8 cellular contexts compared by ENCODE assay signal in the genomic region with DNA sequence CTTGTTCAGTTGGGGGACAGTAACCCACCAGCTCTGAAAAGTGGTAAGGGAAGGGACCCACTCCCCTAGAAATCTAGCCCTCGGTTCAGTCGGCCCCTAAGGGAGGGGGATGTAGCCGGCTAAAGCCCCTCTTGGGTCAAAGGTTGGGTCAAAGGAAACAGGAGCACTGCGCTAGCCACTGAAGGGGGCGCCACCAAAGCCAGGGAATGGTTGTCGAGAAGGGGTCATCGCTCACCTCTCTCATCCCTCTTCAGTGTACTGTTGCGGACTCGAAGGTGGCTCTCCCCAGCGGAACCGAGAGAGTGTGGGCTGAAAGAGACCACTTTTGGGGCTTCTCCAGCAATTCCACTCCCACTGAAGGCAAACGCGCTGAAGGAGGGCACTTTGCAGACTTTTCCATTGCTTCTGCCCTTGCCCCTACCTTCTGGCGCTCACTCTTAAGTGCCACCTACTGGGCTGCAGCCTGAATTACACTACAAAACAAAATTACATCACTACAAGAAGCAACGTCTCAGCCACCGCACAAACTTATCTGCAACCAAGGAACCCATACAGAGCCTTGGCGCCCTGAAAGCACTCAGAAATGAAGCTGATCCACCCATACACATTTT.
DNase-seq lines count a peak whose midpoint lies in the region; FAIRE-seq and TF ChIP-seq lines count a peak whose summit lies in the region.

No MANE protein-coding gene starts in this region.

- H3K27ac ChIP-seq in AG04450 (ENCODE audit: low read depth, low read length): no peak overlapping the region

- CTCF ChIA-PET in AG04450 (lab: Charles Lee): interaction anchor here (0.6 to 2.2 kb wide), 16 partner anchors 8 to 309 kb away, joined by 3 to 15 read pairs (median 4); no protein-coding TSS in a partner anchor

- POLR2A ChIA-PET in AG04450 (lab: Yijun Ruan, JAX): no interaction called here

- DNase-seq in AG04450 (ENCODE audit: low read depth, low spot score) (no peak), Kasumi-1 (lab: John Stamatoyannopoulos, UW) (peak; percentile 42 to 52), epithelial cell of proximal tubule (ENCODE audit: low read depth) (no peak), DMS153 (lab: John Stamatoyannopoulos, UW) (no peak), HTR-8/SVneo (ENCODE audit: insufficient read length, low spot score) (no peak), DMS153 treated with DMSO at 0.1 percent for 48 hours (lab: John Stamatoyannopoulos, UW; ENCODE audit: unreplicated experiment) (no peak), hypothalamus (lab: John Stamatoyannopoulos, UW) (no peak)

- no peaks in the 10 kb centered on the region for H3K9me3 ChIP-seq in AG04450 (ENCODE audit: control insufficient read depth, insufficient read depth, low read length)

- peaks cover 2% of the 10 kb centered on the region for H3K27me3 ChIP-seq in AG04450 (ENCODE audit: control insufficient read depth, insufficient read depth, low read length)

- no peak overlapping the region for H3K4me3 ChIP-seq in AG04450 (ENCODE audit: low read depth, low read length)
- no peak overlapping the region for H3K4me3 ChIP-seq in epithelial cell of proximal tubule (ENCODE audit: low read depth, low read length)

- peak; percentile 66 for TF ChIP-seq CTCF in AG04450 (IDR thresholded peaks at IDR 0.05; ENCODE audit: low read depth, low read length)
- peak; percentile 65 for TF ChIP-seq CTCF in GM12874 (IDR thresholded peaks at IDR 0.05; ENCODE audit: insufficient read depth, low read depth, low read length)
- TF ChIP-seq CTCF in epithelial cell of proximal tubule (conservative IDR thresholded peaks at IDR 0.05; ENCODE audit: low read depth, low read length): peak; percentile 58

- no peak for FAIRE-seq in HTR-8/SVneo (lab: Jason Lieb, UNC)

Comparison
In these comparisons a context has a peak if more than half of its experiments do, and no peak if none do; other contexts are left out.
1. DNase-seq: peak in Kasumi-1 (2 of 2); none in AG04450 (single experiment), epithelial cell of proximal tubule (single experiment), DMS153 (single experiment), HTR-8/SVneo (single experiment), DMS153 treated with DMSO at 0.1 percent for 48 hours (single experiment) and hypothalamus (0 of 51).
2. Peak in every context shown above with its lines, with median percentiles within 50 percentile points of each other: CTCF ChIP-seq.